In genomic region chr3:3165650-3166049, GRCh38 we compare ENCODE assay signal across 19 cellular contexts. TPM values are rescaled to one million over a fixed set of nuclear protein-coding genes. Genes with fewer than 3 reads are reported as not detected.
DNase-seq lines count a peak whose midpoint lies in the region; ATAC-seq lines count a peak whose summit lies in the region.
"Had no signal": no experiment of that assay in that cellular context is flagged by ENCODE, and none has a peak within 500 bp of the region (broad histone marks: within the 10 kb centered on the region; RNA-seq: fewer than 3 reads in every experiment).

No MANE protein-coding gene starts in this region.

- H3K4me3 ChIP-seq in CD4-positive, alpha-beta memory T cell (ENCODE audit: low read length in 2 of 2), result no peak overlapping the region
- H3K4me3 ChIP-seq in naive thymus-derived CD4-positive, alpha-beta T cell (ENCODE audit: low read length), result no peak overlapping the region
- H3K4me3 ChIP-seq: K562, Peyer's patch had no signal

- H3K27me3 ChIP-seq in CD4-positive, alpha-beta memory T cell (ENCODE audit: insufficient read depth, low read length), result no peaks in the 10 kb centered on the region
- no peaks in the 10 kb centered on the region for H3K27me3 ChIP-seq in naive thymus-derived CD4-positive, alpha-beta T cell (ENCODE audit: control insufficient read depth in 2 of 2, insufficient read depth in 2 of 2, low read length in 2 of 2)
- H3K27me3 ChIP-seq: BE2C, Peyer's patch had no signal

- no peak for DNase-seq in activated CD8-positive, alpha-beta memory T cell treated with anti-CD3 and anti-CD28 coated beads, Interleukin-2, amount 10 ng/mL, durations not matched to agents 7 days and 5 days
- no peak for DNase-seq in activated CD8-positive, alpha-beta memory T cell treated with anti-CD3 and anti-CD28 coated beads, Interleukin-2, amount 50 U/mL, for 4 hours
- no peak for DNase-seq in CD4-positive, alpha-beta memory T cell
- DNase-seq in T-helper 17 cell, result no peak
- no peak for DNase-seq in naive thymus-derived CD4-positive, alpha-beta T cell
- no peak for DNase-seq in NCI-H69 (lab: John Stamatoyannopoulos, UW)
- DNase-seq in stimulated activated naive CD8-positive, alpha-beta T cell treated with anti-CD3 and anti-CD28 coated beads, Interleukin-15, Interleukin-2, amounts not matched to agents 100 U/mL and 50 U/mL, for 24 hours, result no peak
- DNase-seq: BE2C; CD4-positive, CD25-positive, alpha-beta regulatory T cell; NCI-H1092 treated with DMSO at 0.1 percent for 48 hours; NCI-H146; NCI-H2029 treated with DMSO at 0.1 percent for 48 hours; NCI-H2171; NCI-H446; NK-92 treated with Interleukin-12 subunit alpha and Interleukin-12 subunit beta, amount 100 ng/mL, for 24 hours; Peyer's patch had no signal

- H3K4me1 Mint-ChIP-seq in activated CD8-positive, alpha-beta memory T cell treated with anti-CD3 and anti-CD28 coated beads, Interleukin-2, amount 10 ng/mL, durations not matched to agents 7 days and 5 days, result peaks cover 16% of the 10 kb centered on the region
- peaks cover 41 to 82% (median 62%) of the 10 kb centered on the region in 4 donors for H3K4me1 Mint-ChIP-seq in CD4-positive, alpha-beta memory T cell
- peaks cover 36% of the 10 kb centered on the region for H3K4me1 Mint-ChIP-seq in T-helper 17 cell
- peaks cover 10 to 94% (median 75%) of the 10 kb centered on the region in 7 donors for H3K4me1 Mint-ChIP-seq in naive thymus-derived CD4-positive, alpha-beta T cell

- no peak overlapping the region for H3K4me3 Mint-ChIP-seq in activated CD8-positive, alpha-beta memory T cell treated with anti-CD3 and anti-CD28 coated beads, Interleukin-2, amount 10 ng/mL, durations not matched to agents 7 days and 5 days
- H3K4me3 Mint-ChIP-seq in CD4-positive, alpha-beta memory T cell, result peak overlapping the region in 1 of 8 donors; percentile 47
- no peak overlapping the region for H3K4me3 Mint-ChIP-seq in T-helper 17 cell
- H3K4me3 Mint-ChIP-seq in naive thymus-derived CD4-positive, alpha-beta T cell, result peak overlapping the region in 2 of 10 donors; percentile 26 to 35
- H3K4me3 Mint-ChIP-seq: CD4-positive, CD25-positive, alpha-beta regulatory T cell had no signal

- H3K36me3 ChIP-seq in CD4-positive, alpha-beta memory T cell (ENCODE audit: insufficient read depth, low read length), result peaks cover 71% of the 10 kb centered on the region
- peaks cover 27 to 61% (median 46%) of the 10 kb centered on the region in 3 experiments for H3K36me3 ChIP-seq in naive thymus-derived CD4-positive, alpha-beta T cell (ENCODE audit: control insufficient read depth in 2 of 3, insufficient read depth in 3 of 3, low read length in 3 of 3)

- no peak overlapping the region for H3K27ac ChIP-seq in CD4-positive, alpha-beta memory T cell (ENCODE audit: low read depth, low read length)
- no peak overlapping the region for H3K27ac ChIP-seq in naive thymus-derived CD4-positive, alpha-beta T cell (ENCODE audit: low read depth, low read length)
- H3K27ac ChIP-seq: Peyer's patch had no signal

- POLR2A ChIA-PET in CD4-positive, alpha-beta memory T cell (lab: Charles Lee; ENCODE audit: partially characterized antibody), result no interaction called here
- POLR2A ChIA-PET in naive thymus-derived CD4-positive, alpha-beta T cell (lab: Charles Lee), result no interaction called here

- H3K9me3 ChIP-seq in CD4-positive, alpha-beta memory T cell (ENCODE audit: control insufficient read depth in 1 of 2, low read length in 2 of 2), result no peaks in the 10 kb centered on the region
- no peaks in the 10 kb centered on the region for H3K9me3 ChIP-seq in T-helper 17 cell (ENCODE audit: control insufficient read depth, low read length, poor library complexity, severe bottlenecking)
- no peaks in the 10 kb centered on the region for H3K9me3 ChIP-seq in naive thymus-derived CD4-positive, alpha-beta T cell (ENCODE audit: control insufficient read depth in 2 of 3, low read length in 3 of 3)
- H3K9me3 ChIP-seq: BE2C, Peyer's patch had no signal

- ATAC-seq in activated CD8-positive, alpha-beta memory T cell treated with anti-CD3 and anti-CD28 coated beads, Interleukin-2, amount 10 ng/mL, durations not matched to agents 7 days and 5 days, result no peak
- ATAC-seq in T-helper 17 cell (no peak), GM18858 (IDR thresholded peaks at IDR 0.05; ENCODE audit: unreplicated experiment) (no peak)
- ATAC-seq in naive thymus-derived CD4-positive, alpha-beta T cell, result no peak
- no peak for ATAC-seq in stimulated activated naive CD8-positive, alpha-beta T cell treated with anti-CD3 and anti-CD28 coated beads, Interleukin-15, Interleukin-2, amounts not matched to agents 100 U/mL and 50 U/mL, for 24 hours
- ATAC-seq: K562, Right ventricle myocardium inferior had no signal

- intact Hi-C loops in CD4-positive, alpha-beta memory T cell (cut with micrococcal nuclease), result no loop called here
- intact Hi-C loops in naive thymus-derived CD4-positive, alpha-beta T cell (cut with micrococcal nuclease), result no loop called here

- H3K36me3 Mint-ChIP-seq in activated CD8-positive, alpha-beta memory T cell treated with anti-CD3 and anti-CD28 coated beads, Interleukin-2, amount 10 ng/mL, durations not matched to agents 7 days and 5 days, result peaks cover 55% of the 10 kb centered on the region
- H3K36me3 Mint-ChIP-seq in CD4-positive, alpha-beta memory T cell, result peaks cover 52 to 79% of the 10 kb centered on the region in 2 donors
- H3K36me3 Mint-ChIP-seq in T-helper 17 cell (ENCODE audit: low read depth), result peaks cover 10% of the 10 kb centered on the region
- H3K36me3 Mint-ChIP-seq in naive thymus-derived CD4-positive, alpha-beta T cell, result peaks cover 13 to 48% (median 47%) of the 10 kb centered on the region in 5 donors

- no peaks in the 10 kb centered on the region for H3K9me3 Mint-ChIP-seq in activated CD8-positive, alpha-beta memory T cell treated with anti-CD3 and anti-CD28 coated beads, Interleukin-2, amount 10 ng/mL, durations not matched to agents 7 days and 5 days (ENCODE audit: low read depth)
- peaks cover 0 to 1% (median 0%) of the 10 kb centered on the region in 8 donors for H3K9me3 Mint-ChIP-seq in CD4-positive, alpha-beta memory T cell
- no peaks in the 10 kb centered on the region for H3K9me3 Mint-ChIP-seq in naive thymus-derived CD4-positive, alpha-beta T cell
- H3K9me3 Mint-ChIP-seq: CD4-positive, CD25-positive, alpha-beta regulatory T cell had no signal

- CTCF ChIA-PET in activated CD8-positive, alpha-beta memory T cell treated with anti-CD3 and anti-CD28 coated beads, Interleukin-2, amount 10 ng/mL, durations not matched to agents 7 days and 5 days (lab: Charles Lee), result no interaction called here
- CTCF ChIA-PET in CD4-positive, alpha-beta memory T cell (lab: Charles Lee; ENCODE audit: partially characterized antibody), result no interaction called here
- CTCF ChIA-PET in naive thymus-derived CD4-positive, alpha-beta T cell (lab: Charles Lee), result no interaction called here

- H3K4me1 ChIP-seq in CD4-positive, alpha-beta memory T cell (ENCODE audit: insufficient read depth, low read length), result peaks cover 55% of the 10 kb centered on the region
- peaks cover 0 to 15% of the 10 kb centered on the region in 2 donors for H3K4me1 ChIP-seq in naive thymus-derived CD4-positive, alpha-beta T cell (ENCODE audit: control insufficient read depth in 2 of 2, insufficient read depth in 2 of 2, low read length in 2 of 2)
- H3K4me1 ChIP-seq: BE2C, Peyer's patch had no signal

- no peaks in the 10 kb centered on the region for H3K27me3 Mint-ChIP-seq in activated CD8-positive, alpha-beta memory T cell treated with anti-CD3 and anti-CD28 coated beads, Interleukin-2, amount 10 ng/mL, durations not matched to agents 7 days and 5 days
- no peaks in the 10 kb centered on the region for H3K27me3 Mint-ChIP-seq in CD4-positive, alpha-beta memory T cell
- H3K27me3 Mint-ChIP-seq in T-helper 17 cell, result no peaks in the 10 kb centered on the region
- no peaks in the 10 kb centered on the region for H3K27me3 Mint-ChIP-seq in naive thymus-derived CD4-positive, alpha-beta T cell
- H3K27me3 Mint-ChIP-seq: CD4-positive, CD25-positive, alpha-beta regulatory T cell had no signal

- H3K27ac Mint-ChIP-seq in activated CD8-positive, alpha-beta memory T cell treated with anti-CD3 and anti-CD28 coated beads, Interleukin-2, amount 10 ng/mL, durations not matched to agents 7 days and 5 days, result peak overlapping the region; percentile 34
- peak overlapping the region; percentile 6 to 86 (median 75) for H3K27ac Mint-ChIP-seq in CD4-positive, alpha-beta memory T cell
- H3K27ac Mint-ChIP-seq in T-helper 17 cell, result peak overlapping the region; percentile 87
- peak overlapping the region in 8 of 9 donors; percentile 25 to 80 (median 56) for H3K27ac Mint-ChIP-seq in naive thymus-derived CD4-positive, alpha-beta T cell

RNA-seq across cellular contexts. Expression of gene CRBN, which starts 13.8 kb away (rescaled TPM):
- 10 to 100 TPM; 39.8 to 42.5 TPM for total RNA-seq in activated CD8-positive, alpha-beta memory T cell treated with anti-CD3 and anti-CD28 coated beads, Interleukin-2, amount 10 ng/mL, durations not matched to agents 7 days and 5 days
- 100 to 1,000 TPM; 150 to 162 TPM for total RNA-seq in CD4-positive, alpha-beta memory T cell
- polyA plus RNA-seq in CD4-positive, alpha-beta memory T cell, result 100 to 1,000 TPM; 194 to 235 TPM
- total RNA-seq in T-helper 17 cell, result 100 to 1,000 TPM; 129 to 139 TPM
- 100 to 1,000 TPM in 4 of 5 experiments, 10 to 100 TPM in 1; 69.1 to 169 (median 134) TPM for total RNA-seq in naive thymus-derived CD4-positive, alpha-beta T cell
- 100 to 1,000 TPM; 171 to 198 TPM for polyA plus RNA-seq in naive thymus-derived CD4-positive, alpha-beta T cell

RNA-seq across cellular contexts. Expression of gene TRNT1, which starts 38.9 kb away (rescaled TPM):
- total RNA-seq in activated CD8-positive, alpha-beta memory T cell treated with anti-CD3 and anti-CD28 coated beads, Interleukin-2, amount 10 ng/mL, durations not matched to agents 7 days and 5 days, result 10 to 100 TPM; 35.0 to 39.6 TPM
- 10 to 100 TPM; 44.7 to 44.8 TPM for total RNA-seq in CD4-positive, alpha-beta memory T cell
- polyA plus RNA-seq in CD4-positive, alpha-beta memory T cell, result 10 to 100 TPM; 23.2 to 25.9 TPM
- total RNA-seq in T-helper 17 cell, result 10 to 100 TPM; 27.3 to 45.6 TPM
- total RNA-seq in naive thymus-derived CD4-positive, alpha-beta T cell, result 10 to 100 TPM; 36.4 to 44.5 (median 38.8) TPM
- polyA plus RNA-seq in naive thymus-derived CD4-positive, alpha-beta T cell, result 10 to 100 TPM; 22.7 to 26.9 TPM

RNA-seq across cellular contexts. Expression of gene IL5RA, which starts 55.5 kb away (rescaled TPM):
- total RNA-seq in activated CD8-positive, alpha-beta memory T cell treated with anti-CD3 and anti-CD28 coated beads, Interleukin-2, amount 10 ng/mL, durations not matched to agents 7 days and 5 days, result not detected
- total RNA-seq in CD4-positive, alpha-beta memory T cell, result under 1 TPM; 0.12 to 0.33 TPM
- 1 to 10 TPM in 1 of 2 donors, under 1 TPM in 1; 0.58 to 1.1 TPM for polyA plus RNA-seq in CD4-positive, alpha-beta memory T cell
- total RNA-seq in T-helper 17 cell, result 10 to 100 TPM in 1 of 2 donors, 1 to 10 TPM in 1; 3.7 to 10.4 TPM
- 1 to 10 TPM in 2 of 5 experiments, not detected in 3; 1.1 to 8.7 TPM for total RNA-seq in naive thymus-derived CD4-positive, alpha-beta T cell
- not detected for polyA plus RNA-seq in naive thymus-derived CD4-positive, alpha-beta T cell
- polyA plus RNA-seq: CD4-positive, CD25-positive, alpha-beta regulatory T cell had no signal

Comparison
In these comparisons a context has a peak if more than half of its experiments do, and no peak if none do; other contexts are left out.
1. H3K27ac Mint-ChIP-seq: peak in every context shown above with its lines; median percentile 87 in T-helper 17 cell; 75 in CD4-positive, alpha-beta memory T cell; 56 in naive thymus-derived CD4-positive, alpha-beta T cell; 34 in activated CD8-positive, alpha-beta memory T cell treated with anti-CD3 and anti-CD28 coated beads, Interleukin-2, amount 10 ng/mL, durations not matched to agents 7 days and 5 days.